In genomic region chr2:218406949-218407703, GRCh38 we compare ENCODE assay signal across 8 cellular contexts. TPM values are rescaled to one million over a fixed set of nuclear protein-coding genes. Genes with fewer than 3 reads are reported as not detected.
DNase-seq lines count a peak whose midpoint lies in the region; TF ChIP-seq lines count a peak whose summit lies in the region.

No MANE protein-coding gene starts in this region.

- CTCF ChIA-PET in MCF 10A (lab: Yijun Ruan, JAX) = interaction anchor here (0.6 to 2.0 kb wide), 12 partner anchors 37 to 595 kb away, joined by 3 to 12 read pairs (median 4); no protein-coding TSS in a partner anchor

- peaks cover 50% of the 10 kb centered on the region for H3K36me3 Mint-ChIP-seq in MCF 10A (ENCODE audit: insufficient read depth, unreplicated experiment)

- DNase-seq in NCI-H1417 (lab: John Stamatoyannopoulos, UW) (peak in 2 of 3 experiments; percentile 21 to 82), NCI-H1417 treated with DMSO at 0.1 percent for 48 hours (lab: John Stamatoyannopoulos, UW) (no peak), LHCN-M2 (ENCODE audit: low read depth) (peak; percentile 75), UCSD-AML1 (lab: John Stamatoyannopoulos, UW; ENCODE audit: unreplicated experiment) (peak; percentile 77), MCF 10A (ENCODE audit: unreplicated experiment) (peak; percentile 73), inferior parietal cortex (ENCODE audit: extremely low spot score) (peak; percentile 58), germinal center (ENCODE audit: low spot score) (no peak)
- DNase-seq in stimulated activated CD4-positive, alpha-beta T cell treated with anti-CD3 and anti-CD28 coated beads, Interleukin-12 subunit alpha, Interleukin-12 subunit beta, amount 100 ng/mL, for 4 hours = peak; percentile 51

- POLR2A ChIA-PET in MCF 10A (lab: Yijun Ruan, JAX) = interaction anchor here (0.7 to 3.6 kb wide), 11 partner anchors 11 to 440 kb away, joined by 3 to 28 read pairs (median 3); partner anchors contain the start of genes AAMP and PNKD

- H3K27ac Mint-ChIP-seq in MCF 10A (ENCODE audit: low read depth, unreplicated experiment) = peak overlapping the region; percentile 82

- H3K4me3 Mint-ChIP-seq in MCF 10A (ENCODE audit: unreplicated experiment) = peak overlapping the region; percentile 67

- intact Hi-C loops in MCF 10A (cut with micrococcal nuclease) = loop anchor here (1.0 to 5.0 kb wide), 5 partner anchors 40 to 280 kb away; no protein-coding TSS in a partner anchor

- BruUV-seq in MCF 10A (replicated peaks; lab: Mats Ljungman, UMichigan) = TSS peak; percentile 8

- H3K4me1 Mint-ChIP-seq in MCF 10A (ENCODE audit: insufficient read depth, unreplicated experiment) = peaks cover 17% of the 10 kb centered on the region

- no peaks in the 10 kb centered on the region for H3K27me3 Mint-ChIP-seq in MCF 10A (ENCODE audit: insufficient read depth, unreplicated experiment)

- no peaks in the 10 kb centered on the region for H3K9me3 Mint-ChIP-seq in MCF 10A (ENCODE audit: unreplicated experiment)

- no peak for TF ChIP-seq CTCF in MCF 10A (IDR thresholded peaks at IDR 0.05; ENCODE audit: unreplicated experiment)

RNA-seq across cellular contexts. Expression of gene CTDSP1, which starts 7.5 kb away (rescaled TPM):
- 69.7 and 74.1 TPM in 2 replicates for total RNA-seq in LHCN-M2 (2014; rRNA removed)
- polyA plus RNA-seq in LHCN-M2 (2012) = 69.7 TPM
- 71.2 and 72.3 TPM in 2 replicates for total RNA-seq in MCF 10A (2022)

RNA-seq across cellular contexts. Expression of gene VIL1, which starts 11.8 kb away (rescaled TPM):
- total RNA-seq in LHCN-M2 (2014; rRNA removed) (not detected in 2 replicates), MCF 10A (2022) (not detected in 2 replicates)
- 0.13 TPM for polyA plus RNA-seq in LHCN-M2 (2012)

RNA-seq across cellular contexts. Expression of gene SLC11A1, which starts 25.1 kb away (rescaled TPM):
- total RNA-seq in LHCN-M2 (2014; rRNA removed) = 0.11 and 0.13 TPM in 2 replicates
- 0.17 TPM for polyA plus RNA-seq in LHCN-M2 (2012)
- total RNA-seq in MCF 10A (2022) = 0.09 and 0.32 TPM in 2 replicates

RNA-seq across cellular contexts. Expression of gene CATIP, which starts 50.5 kb away (rescaled TPM):
- total RNA-seq in LHCN-M2 (2014; rRNA removed) = not detected in 2 replicates
- polyA plus RNA-seq in LHCN-M2 (2012) = not detected
- not detected in 2 replicates for total RNA-seq in MCF 10A (2022)

Comparison
In these comparisons a context has a peak if more than half of its experiments do, and no peak if none do; other contexts are left out.
1. DNase-seq: peak in NCI-H1417 (2 of 3), LHCN-M2 (single experiment), UCSD-AML1 (single experiment), MCF 10A (single experiment), inferior parietal cortex (single experiment) and stimulated activated CD4-positive, alpha-beta T cell treated with anti-CD3 and anti-CD28 coated beads, Interleukin-12 subunit alpha, Interleukin-12 subunit beta, amount 100 ng/mL, for 4 hours (single experiment); none in NCI-H1417 treated with DMSO at 0.1 percent for 48 hours (single experiment) and germinal center (single experiment).